In the genomic region with DNA sequence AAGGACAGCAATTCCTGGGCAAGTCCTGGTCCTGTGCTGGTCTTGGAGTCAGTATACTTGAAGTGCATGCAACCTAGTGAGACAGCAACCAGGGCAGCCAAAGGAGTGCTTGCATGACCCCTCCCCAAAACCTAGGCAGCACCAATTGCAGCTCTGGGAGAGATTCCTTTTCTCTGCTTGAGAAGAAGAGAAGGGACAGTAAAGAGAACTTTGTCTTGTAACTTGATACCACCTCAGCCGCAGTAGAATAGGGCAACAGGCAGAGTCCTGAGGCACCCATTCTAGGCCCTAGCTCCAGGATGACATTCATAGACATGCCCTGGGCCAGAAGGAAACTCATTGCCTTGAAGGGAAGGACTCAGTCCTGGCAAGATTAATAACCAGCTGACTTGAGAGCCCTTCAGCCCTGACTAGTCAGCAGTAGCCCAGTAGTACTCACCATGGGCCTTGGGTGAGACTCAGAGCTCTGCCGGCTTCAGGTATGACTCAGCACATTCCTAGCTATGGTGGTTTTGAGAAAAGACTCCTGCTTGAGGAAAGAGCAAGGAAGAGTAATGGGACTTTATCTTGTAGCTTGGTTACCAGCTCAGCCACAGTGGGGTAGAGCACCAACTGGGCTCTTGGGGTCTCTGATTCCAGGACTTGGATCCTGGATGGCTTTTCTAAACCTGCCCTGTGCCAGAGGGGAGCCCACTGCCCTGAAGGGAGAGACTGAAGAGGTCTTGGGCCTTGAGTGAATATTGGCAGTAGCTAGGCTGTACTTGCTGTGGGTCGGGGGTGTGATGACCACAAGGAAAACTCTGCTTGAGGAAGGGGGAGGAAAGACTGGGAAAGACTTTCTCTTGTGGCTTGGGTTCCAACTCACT, we compare ENCODE assay signal across 1 cellular context.
TF ChIP-seq lines count a peak whose summit lies in the region.

No MANE protein-coding gene starts in this region.

TF ChIP-seq in K562, 482 proteins besides CTCF, POLR2A, EP300 and RAD21 (continued from another document and continues in another):
- TF ChIP-seq, protein P1, sequence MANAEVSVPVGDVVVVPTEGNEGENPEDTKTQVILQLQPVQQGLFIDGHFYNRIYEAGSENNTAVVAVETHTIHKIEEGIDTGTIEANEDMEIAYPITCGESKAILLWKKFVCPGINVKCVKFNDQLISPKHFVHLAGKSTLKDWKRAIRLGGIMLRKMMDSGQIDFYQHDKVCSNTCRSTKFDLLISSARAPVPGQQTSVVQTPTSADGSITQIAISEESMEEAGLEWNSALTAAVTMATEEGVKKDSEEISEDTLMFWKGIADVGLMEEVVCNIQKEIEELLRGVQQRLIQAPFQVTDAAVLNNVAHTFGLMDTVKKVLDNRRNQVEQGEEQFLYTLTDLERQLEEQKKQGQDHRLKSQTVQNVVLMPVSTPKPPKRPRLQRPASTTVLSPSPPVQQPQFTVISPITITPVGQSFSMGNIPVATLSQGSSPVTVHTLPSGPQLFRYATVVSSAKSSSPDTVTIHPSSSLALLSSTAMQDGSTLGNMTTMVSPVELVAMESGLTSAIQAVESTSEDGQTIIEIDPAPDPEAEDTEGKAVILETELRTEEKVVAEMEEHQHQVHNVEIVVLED (CRISPR knock-in tag; IDR thresholded peaks at IDR 0.05) = peak; percentile 33; the same call in 1 of the 2 replicates
- TF ChIP-seq HDAC1 (IDR thresholded peaks at IDR 0.05) = peak in 1 of 2 experiments; percentile 55; a peak in 1 of 4 replicates
- TF ChIP-seq, protein P2, sequence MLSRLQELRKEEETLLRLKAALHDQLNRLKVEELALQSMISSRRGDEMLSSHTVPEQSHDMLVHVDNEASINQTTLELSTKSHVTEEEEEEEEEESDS (CRISPR knock-in tag; IDR thresholded peaks at IDR 0.05) = no peak
- no peak for TF ChIP-seq LARP7 (IDR thresholded peaks at IDR 0.05)
- TF ChIP-seq NR2F6 (CRISPR knock-in tag; IDR thresholded peaks at IDR 0.05) = no peak
- no peak for TF ChIP-seq MYNN (IDR thresholded peaks at IDR 0.05)
- no peak for TF ChIP-seq MYNN (CRISPR knock-in tag; IDR thresholded peaks at IDR 0.05)
- peak; percentile 38 for TF ChIP-seq TAF9B (IDR thresholded peaks at IDR 0.05; ENCODE audit: partially characterized antibody)
- no peak for TF ChIP-seq MCM5 (IDR thresholded peaks at IDR 0.05; ENCODE audit: low read depth)
- no peak for TF ChIP-seq CSDE1 (IDR thresholded peaks at IDR 0.05)
- TF ChIP-seq NR1H2 (CRISPR knock-in tag; IDR thresholded peaks at IDR 0.05) = no peak
- peak; percentile 99 for TF ChIP-seq BACH1 (tag; IDR thresholded peaks at IDR 0.05)
- TF ChIP-seq, protein P3, sequence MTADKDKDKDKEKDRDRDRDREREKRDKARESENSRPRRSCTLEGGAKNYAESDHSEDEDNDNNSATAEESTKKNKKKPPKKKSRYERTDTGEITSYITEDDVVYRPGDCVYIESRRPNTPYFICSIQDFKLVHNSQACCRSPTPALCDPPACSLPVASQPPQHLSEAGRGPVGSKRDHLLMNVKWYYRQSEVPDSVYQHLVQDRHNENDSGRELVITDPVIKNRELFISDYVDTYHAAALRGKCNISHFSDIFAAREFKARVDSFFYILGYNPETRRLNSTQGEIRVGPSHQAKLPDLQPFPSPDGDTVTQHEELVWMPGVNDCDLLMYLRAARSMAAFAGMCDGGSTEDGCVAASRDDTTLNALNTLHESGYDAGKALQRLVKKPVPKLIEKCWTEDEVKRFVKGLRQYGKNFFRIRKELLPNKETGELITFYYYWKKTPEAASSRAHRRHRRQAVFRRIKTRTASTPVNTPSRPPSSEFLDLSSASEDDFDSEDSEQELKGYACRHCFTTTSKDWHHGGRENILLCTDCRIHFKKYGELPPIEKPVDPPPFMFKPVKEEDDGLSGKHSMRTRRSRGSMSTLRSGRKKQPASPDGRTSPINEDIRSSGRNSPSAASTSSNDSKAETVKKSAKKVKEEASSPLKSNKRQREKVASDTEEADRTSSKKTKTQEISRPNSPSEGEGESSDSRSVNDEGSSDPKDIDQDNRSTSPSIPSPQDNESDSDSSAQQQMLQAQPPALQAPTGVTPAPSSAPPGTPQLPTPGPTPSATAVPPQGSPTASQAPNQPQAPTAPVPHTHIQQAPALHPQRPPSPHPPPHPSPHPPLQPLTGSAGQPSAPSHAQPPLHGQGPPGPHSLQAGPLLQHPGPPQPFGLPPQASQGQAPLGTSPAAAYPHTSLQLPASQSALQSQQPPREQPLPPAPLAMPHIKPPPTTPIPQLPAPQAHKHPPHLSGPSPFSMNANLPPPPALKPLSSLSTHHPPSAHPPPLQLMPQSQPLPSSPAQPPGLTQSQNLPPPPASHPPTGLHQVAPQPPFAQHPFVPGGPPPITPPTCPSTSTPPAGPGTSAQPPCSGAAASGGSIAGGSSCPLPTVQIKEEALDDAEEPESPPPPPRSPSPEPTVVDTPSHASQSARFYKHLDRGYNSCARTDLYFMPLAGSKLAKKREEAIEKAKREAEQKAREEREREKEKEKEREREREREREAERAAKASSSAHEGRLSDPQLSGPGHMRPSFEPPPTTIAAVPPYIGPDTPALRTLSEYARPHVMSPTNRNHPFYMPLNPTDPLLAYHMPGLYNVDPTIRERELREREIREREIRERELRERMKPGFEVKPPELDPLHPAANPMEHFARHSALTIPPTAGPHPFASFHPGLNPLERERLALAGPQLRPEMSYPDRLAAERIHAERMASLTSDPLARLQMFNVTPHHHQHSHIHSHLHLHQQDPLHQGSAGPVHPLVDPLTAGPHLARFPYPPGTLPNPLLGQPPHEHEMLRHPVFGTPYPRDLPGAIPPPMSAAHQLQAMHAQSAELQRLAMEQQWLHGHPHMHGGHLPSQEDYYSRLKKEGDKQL (CRISPR knock-in tag; IDR thresholded peaks at IDR 0.05; ENCODE audit: borderline replicate concordance) = no peak
- TF ChIP-seq SIN3B (IDR thresholded peaks at IDR 0.05; ENCODE audit: low read depth) = no peak
- TF ChIP-seq SOX6 (IDR thresholded peaks at IDR 0.05) = peak; percentile 67
- no peak for TF ChIP-seq ZC3H4 (CRISPR knock-in tag; IDR thresholded peaks at IDR 0.05; ENCODE audit: borderline replicate concordance)
- TF ChIP-seq TEAD2 (tag; IDR thresholded peaks at IDR 0.05) = peak; percentile 87
- TF ChIP-seq BCL6 (CRISPR knock-in tag; IDR thresholded peaks at IDR 0.05) = no peak
- TF ChIP-seq, protein P4, sequence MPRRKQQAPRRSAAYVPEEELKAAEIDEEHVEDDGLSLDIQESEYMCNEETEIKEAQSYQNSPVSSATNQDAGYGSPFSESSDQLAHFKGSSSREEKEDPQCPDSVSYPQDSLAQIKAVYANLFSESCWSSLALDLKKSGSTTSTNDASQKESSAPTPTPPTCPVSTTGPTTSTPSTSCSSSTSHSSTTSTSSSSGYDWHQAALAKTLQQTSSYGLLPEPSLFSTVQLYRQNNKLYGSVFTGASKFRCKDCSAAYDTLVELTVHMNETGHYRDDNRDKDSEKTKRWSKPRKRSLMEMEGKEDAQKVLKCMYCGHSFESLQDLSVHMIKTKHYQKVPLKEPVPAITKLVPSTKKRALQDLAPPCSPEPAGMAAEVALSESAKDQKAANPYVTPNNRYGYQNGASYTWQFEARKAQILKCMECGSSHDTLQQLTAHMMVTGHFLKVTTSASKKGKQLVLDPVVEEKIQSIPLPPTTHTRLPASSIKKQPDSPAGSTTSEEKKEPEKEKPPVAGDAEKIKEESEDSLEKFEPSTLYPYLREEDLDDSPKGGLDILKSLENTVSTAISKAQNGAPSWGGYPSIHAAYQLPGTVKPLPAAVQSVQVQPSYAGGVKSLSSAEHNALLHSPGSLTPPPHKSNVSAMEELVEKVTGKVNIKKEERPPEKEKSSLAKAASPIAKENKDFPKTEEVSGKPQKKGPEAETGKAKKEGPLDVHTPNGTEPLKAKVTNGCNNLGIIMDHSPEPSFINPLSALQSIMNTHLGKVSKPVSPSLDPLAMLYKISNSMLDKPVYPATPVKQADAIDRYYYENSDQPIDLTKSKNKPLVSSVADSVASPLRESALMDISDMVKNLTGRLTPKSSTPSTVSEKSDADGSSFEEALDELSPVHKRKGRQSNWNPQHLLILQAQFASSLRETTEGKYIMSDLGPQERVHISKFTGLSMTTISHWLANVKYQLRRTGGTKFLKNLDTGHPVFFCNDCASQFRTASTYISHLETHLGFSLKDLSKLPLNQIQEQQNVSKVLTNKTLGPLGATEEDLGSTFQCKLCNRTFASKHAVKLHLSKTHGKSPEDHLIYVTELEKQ (CRISPR knock-in tag; IDR thresholded peaks at IDR 0.05) = no peak
- 0 out of 2 replicates have a peak, but pooled peaks have one; percentile 13 for TF ChIP-seq ZNF76 (CRISPR knock-in tag; IDR thresholded peaks at IDR 0.05; ENCODE audit: borderline replicate concordance)
- TF ChIP-seq ZBTB1 (CRISPR knock-in tag; IDR thresholded peaks at IDR 0.05; ENCODE audit: borderline replicate concordance, low read depth) = 0 out of 2 replicates have a peak, but pooled peaks have one; percentile 30
- TF ChIP-seq, protein P5, sequence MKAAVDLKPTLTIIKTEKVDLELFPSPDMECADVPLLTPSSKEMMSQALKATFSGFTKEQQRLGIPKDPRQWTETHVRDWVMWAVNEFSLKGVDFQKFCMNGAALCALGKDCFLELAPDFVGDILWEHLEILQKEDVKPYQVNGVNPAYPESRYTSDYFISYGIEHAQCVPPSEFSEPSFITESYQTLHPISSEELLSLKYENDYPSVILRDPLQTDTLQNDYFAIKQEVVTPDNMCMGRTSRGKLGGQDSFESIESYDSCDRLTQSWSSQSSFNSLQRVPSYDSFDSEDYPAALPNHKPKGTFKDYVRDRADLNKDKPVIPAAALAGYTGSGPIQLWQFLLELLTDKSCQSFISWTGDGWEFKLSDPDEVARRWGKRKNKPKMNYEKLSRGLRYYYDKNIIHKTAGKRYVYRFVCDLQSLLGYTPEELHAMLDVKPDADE (conservative IDR thresholded peaks at IDR 0.05; ENCODE audit: control insufficient read depth, low read depth, low read length) = no peak
- no peak for TF ChIP-seq ZNF253 (CRISPR knock-in tag; conservative IDR thresholded peaks at IDR 0.05)
- TF ChIP-seq RFX5 (IDR thresholded peaks at IDR 0.05; ENCODE audit: low read depth, low read length) = no peak
- TF ChIP-seq ZNF174 (CRISPR knock-in tag; IDR thresholded peaks at IDR 0.05) = no peak
- TF ChIP-seq, protein P6, sequence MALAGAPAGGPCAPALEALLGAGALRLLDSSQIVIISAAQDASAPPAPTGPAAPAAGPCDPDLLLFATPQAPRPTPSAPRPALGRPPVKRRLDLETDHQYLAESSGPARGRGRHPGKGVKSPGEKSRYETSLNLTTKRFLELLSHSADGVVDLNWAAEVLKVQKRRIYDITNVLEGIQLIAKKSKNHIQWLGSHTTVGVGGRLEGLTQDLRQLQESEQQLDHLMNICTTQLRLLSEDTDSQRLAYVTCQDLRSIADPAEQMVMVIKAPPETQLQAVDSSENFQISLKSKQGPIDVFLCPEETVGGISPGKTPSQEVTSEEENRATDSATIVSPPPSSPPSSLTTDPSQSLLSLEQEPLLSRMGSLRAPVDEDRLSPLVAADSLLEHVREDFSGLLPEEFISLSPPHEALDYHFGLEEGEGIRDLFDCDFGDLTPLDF (CRISPR knock-in tag; IDR thresholded peaks at IDR 0.05) = 0 out of 2 replicates have a peak, but pooled peaks have one; percentile 43
- peak; percentile 75 for TF ChIP-seq ARID2 (IDR thresholded peaks at IDR 0.05)
- peak; percentile 40; the same call in 1 of the 2 replicates for TF ChIP-seq CXXC5 (CRISPR knock-in tag; IDR thresholded peaks at IDR 0.05)
- peak in 1 of 2 experiments; percentile 60; a peak in 1 of 3 replicates for TF ChIP-seq CBX3 (IDR thresholded peaks at IDR 0.05; ENCODE audit: borderline replicate concordance in 1 of 2, low read length in 2 of 2)
- TF ChIP-seq, protein P7, sequence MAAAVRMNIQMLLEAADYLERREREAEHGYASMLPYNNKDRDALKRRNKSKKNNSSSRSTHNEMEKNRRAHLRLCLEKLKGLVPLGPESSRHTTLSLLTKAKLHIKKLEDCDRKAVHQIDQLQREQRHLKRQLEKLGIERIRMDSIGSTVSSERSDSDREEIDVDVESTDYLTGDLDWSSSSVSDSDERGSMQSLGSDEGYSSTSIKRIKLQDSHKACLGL (CRISPR knock-in tag; IDR thresholded peaks at IDR 0.05; ENCODE audit: borderline replicate concordance, poor library complexity, severe bottlenecking) = no peak
- TF ChIP-seq PCBP1 (IDR thresholded peaks at IDR 0.05; ENCODE audit: low read depth, low read length, poor library complexity, severe bottlenecking) = no peak
- TF ChIP-seq HCFC1 (IDR thresholded peaks at IDR 0.05; ENCODE audit: low read depth, low read length) = 0 out of 2 replicates have a peak, but pooled peaks have one; percentile 21
- TF ChIP-seq, protein P8, sequence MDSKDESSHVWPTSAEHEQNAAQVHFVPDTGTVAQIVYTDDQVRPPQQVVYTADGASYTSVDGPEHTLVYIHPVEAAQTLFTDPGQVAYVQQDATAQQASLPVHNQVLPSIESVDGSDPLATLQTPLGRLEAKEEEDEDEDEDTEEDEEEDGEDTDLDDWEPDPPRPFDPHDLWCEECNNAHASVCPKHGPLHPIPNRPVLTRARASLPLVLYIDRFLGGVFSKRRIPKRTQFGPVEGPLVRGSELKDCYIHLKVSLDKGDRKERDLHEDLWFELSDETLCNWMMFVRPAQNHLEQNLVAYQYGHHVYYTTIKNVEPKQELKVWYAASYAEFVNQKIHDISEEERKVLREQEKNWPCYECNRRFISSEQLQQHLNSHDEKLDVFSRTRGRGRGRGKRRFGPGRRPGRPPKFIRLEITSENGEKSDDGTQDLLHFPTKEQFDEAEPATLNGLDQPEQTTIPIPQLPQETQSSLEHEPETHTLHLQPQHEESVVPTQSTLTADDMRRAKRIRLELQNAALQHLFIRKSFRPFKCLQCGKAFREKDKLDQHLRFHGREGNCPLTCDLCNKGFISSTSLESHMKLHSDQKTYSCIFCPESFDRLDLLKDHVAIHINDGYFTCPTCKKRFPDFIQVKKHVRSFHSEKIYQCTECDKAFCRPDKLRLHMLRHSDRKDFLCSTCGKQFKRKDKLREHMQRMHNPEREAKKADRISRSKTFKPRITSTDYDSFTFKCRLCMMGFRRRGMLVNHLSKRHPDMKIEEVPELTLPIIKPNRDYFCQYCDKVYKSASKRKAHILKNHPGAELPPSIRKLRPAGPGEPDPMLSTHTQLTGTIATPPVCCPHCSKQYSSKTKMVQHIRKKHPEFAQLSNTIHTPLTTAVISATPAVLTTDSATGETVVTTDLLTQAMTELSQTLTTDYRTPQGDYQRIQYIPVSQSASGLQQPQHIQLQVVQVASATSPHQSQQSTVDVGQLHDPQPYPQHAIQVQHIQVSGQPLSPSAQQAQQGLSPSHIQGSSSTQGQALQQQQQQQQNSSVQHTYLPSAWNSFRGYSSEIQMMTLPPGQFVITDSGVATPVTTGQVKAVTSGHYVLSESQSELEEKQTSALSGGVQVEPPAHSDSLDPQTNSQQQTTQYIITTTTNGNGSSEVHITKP (IDR thresholded peaks at IDR 0.05; ENCODE audit: partially characterized antibody) = no peak
- no peak for TF ChIP-seq ZNF124 (CRISPR knock-in tag; IDR thresholded peaks at IDR 0.05)
- TF ChIP-seq, protein P9, sequence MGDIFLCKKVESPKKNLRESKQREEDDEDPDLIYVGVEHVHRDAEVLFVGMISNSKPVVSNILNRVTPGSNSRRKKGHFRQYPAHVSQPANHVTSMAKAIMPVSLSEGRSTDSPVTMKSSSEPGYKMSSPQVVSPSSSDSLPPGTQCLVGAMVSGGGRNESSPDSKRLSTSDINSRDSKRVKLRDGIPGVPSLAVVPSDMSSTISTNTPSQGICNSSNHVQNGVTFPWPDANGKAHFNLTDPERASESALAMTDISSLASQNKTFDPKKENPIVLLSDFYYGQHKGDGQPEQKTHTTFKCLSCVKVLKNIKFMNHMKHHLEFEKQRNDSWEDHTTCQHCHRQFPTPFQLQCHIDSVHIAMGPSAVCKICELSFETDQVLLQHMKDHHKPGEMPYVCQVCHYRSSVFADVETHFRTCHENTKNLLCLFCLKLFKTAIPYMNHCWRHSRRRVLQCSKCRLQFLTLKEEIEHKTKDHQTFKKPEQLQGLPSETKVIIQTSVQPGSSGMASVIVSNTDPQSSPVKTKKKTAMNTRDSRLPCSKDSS (IDR thresholded peaks at IDR 0.05; ENCODE audit: low read depth, partially characterized antibody) = no peak
- TF ChIP-seq KAT2B (IDR thresholded peaks at IDR 0.05; ENCODE audit: low read depth, low read length) = no peak
